ENCODE assay signal across 1 cellular context in genomic region chr3:46022909-46023785, GRCh38.
TF ChIP-seq lines count a peak whose summit lies in the region.

No MANE protein-coding gene starts in this region.

TF ChIP-seq in HepG2, 621 proteins besides CTCF, POLR2A, EP300 and RAD21:
- TF ChIP-seq CREB1 (IDR thresholded peaks at IDR 0.05) (peak; percentile 59; the same call in 1 of the 2 replicates), CREB1 (CRISPR knock-in tag; IDR thresholded peaks at IDR 0.05) (no peak), PHF21A (CRISPR knock-in tag; IDR thresholded peaks at IDR 0.05) (no peak), HINFP (CRISPR knock-in tag; IDR thresholded peaks at IDR 0.05; ENCODE audit: low read depth) (no peak), MAFG (CRISPR knock-in tag; IDR thresholded peaks at IDR 0.05) (no peak), TCF12 (IDR thresholded peaks at IDR 0.05) (no peak), TCF12 (CRISPR knock-in tag; IDR thresholded peaks at IDR 0.05) (no peak)
